Comparison of ENCODE assay signal across 21 cellular contexts in the genomic region with DNA sequence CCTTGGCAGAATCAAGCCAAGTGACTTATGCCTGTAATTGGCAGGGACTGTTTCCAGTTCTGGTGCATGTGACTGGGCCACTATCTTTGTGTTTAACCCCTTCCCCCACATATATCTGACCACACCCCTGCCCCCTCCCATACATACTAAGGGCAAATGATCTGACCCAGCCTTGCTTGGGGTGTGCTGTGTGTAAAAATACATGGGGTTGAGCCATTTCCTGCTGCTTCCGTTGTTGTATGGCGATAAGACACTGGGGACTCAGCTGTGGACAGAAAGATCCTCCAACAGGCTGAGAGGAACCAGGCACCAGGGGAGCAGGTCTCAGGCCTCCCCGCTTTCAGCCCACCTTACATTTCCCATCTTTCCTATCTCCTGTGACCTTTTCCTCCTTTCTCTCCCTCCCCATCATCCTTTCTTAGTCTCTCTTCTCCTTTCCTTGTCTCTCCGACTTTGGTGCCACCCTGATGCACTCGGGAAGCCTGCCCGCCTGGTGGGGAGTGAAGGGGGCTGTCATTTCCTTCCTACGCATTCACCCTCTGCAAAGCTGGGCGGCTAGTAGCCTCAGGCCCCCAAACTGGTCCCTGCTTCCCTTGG. TPM values are rescaled to one million over a fixed set of nuclear protein-coding genes. Genes with fewer than 3 reads are reported as not detected.
DNase-seq lines count a peak whose midpoint lies in the region; ATAC-seq and TF ChIP-seq lines count a peak whose summit lies in the region.
"Had no signal": no experiment of that assay in that cellular context is flagged by ENCODE, and none has a peak within 500 bp of the region (broad histone marks: within the 10 kb centered on the region; RNA-seq: fewer than 3 reads in every experiment).

No MANE protein-coding gene starts in this region.

- H3K4me3 Mint-ChIP-seq in stimulated activated effector memory CD8-positive, alpha-beta T cell treated with anti-CD3 and anti-CD28 coated beads, Interleukin-12 subunit alpha, Interleukin-12 subunit beta, amount 100 ng/mL, for 72 hours: no peak overlapping the region
- H3K4me3 Mint-ChIP-seq: activated B cell treated with CpG ODN at 0.5 μM for 24 hours; activated CD4-positive, alpha-beta memory T cell treated with anti-CD3 and anti-CD28 coated beads, Interleukin-2, amount 10 ng/mL, durations not matched to agents 7 days and 5 days; activated naive CD4-positive, alpha-beta T cell treated with anti-CD3 and anti-CD28 coated beads for 36 hours; CD4-positive, alpha-beta memory T cell; natural killer cell; T-cell had no signal

- no peaks in the 10 kb centered on the region for H3K9me3 ChIP-seq in HUES6 (ENCODE audit: control insufficient read depth, insufficient read depth, low read depth, low read length)
- H3K9me3 ChIP-seq: esophagus muscularis mucosa had no signal

- H3K4me1 ChIP-seq in HUES6 (ENCODE audit: control insufficient read depth, insufficient read depth, low read length): peaks cover 29% of the 10 kb centered on the region

- DNase-seq in OCI-M1 (lab: John Stamatoyannopoulos, UW) (peak; percentile 91), dorsolateral prefrontal cortex (no peak)
- no peak for DNase-seq in stimulated activated effector memory CD8-positive, alpha-beta T cell treated with anti-CD3 and anti-CD28 coated beads, Interleukin-12 subunit alpha, Interleukin-12 subunit beta, amount 100 ng/mL, for 72 hours (ENCODE audit: low spot score in 2 of 2)
- no peak for DNase-seq in activated effector memory CD4-positive, alpha-beta T cell treated with Interleukin-2 at 50 U/mL for 16 hours
- DNase-seq in activated CD4-positive, alpha-beta T cell treated with anti-CD3 and anti-CD28 coated beads, Interleukin-2, amount 50 U/mL, for 1 hour: no peak
- DNase-seq: activated B cell treated with CpG ODN at 0.5 μM for 24 hours; activated CD4-positive, alpha-beta memory T cell treated with anti-CD3 and anti-CD28 coated beads, Interleukin-2, amount 10 ng/mL, durations not matched to agents 7 days and 5 days; activated naive CD4-positive, alpha-beta T cell treated with anti-CD3 and anti-CD28 coated beads for 36 hours; caudate nucleus; CD4-positive, alpha-beta memory T cell; GM23248; mesenchymal stem cell; natural killer cell; NCI-H1417 treated with DMSO at 0.1 percent for 48 hours; NCI-H524; PC-3; SHP77 treated with DMSO at 0.1 percent for 48 hours; T-cell had no signal

- ATAC-seq in stimulated activated effector memory CD8-positive, alpha-beta T cell treated with anti-CD3 and anti-CD28 coated beads, Interleukin-12 subunit alpha, Interleukin-12 subunit beta, amount 100 ng/mL, for 72 hours: no peak
- no peak for ATAC-seq in GM19035 (IDR thresholded peaks at IDR 0.05; ENCODE audit: unreplicated experiment)
- ATAC-seq: natural killer cell, PC-3, T-cell had no signal

- peaks cover 16% of the 10 kb centered on the region for H3K36me3 Mint-ChIP-seq in stimulated activated effector memory CD8-positive, alpha-beta T cell treated with anti-CD3 and anti-CD28 coated beads, Interleukin-12 subunit alpha, Interleukin-12 subunit beta, amount 100 ng/mL, for 72 hours
- H3K36me3 Mint-ChIP-seq: CD4-positive, alpha-beta memory T cell; natural killer cell had no signal

- H3K9me3 Mint-ChIP-seq in stimulated activated effector memory CD8-positive, alpha-beta T cell treated with anti-CD3 and anti-CD28 coated beads, Interleukin-12 subunit alpha, Interleukin-12 subunit beta, amount 100 ng/mL, for 72 hours: no peaks in the 10 kb centered on the region
- H3K9me3 Mint-ChIP-seq: activated B cell treated with CpG ODN at 0.5 μM for 24 hours; activated CD4-positive, alpha-beta memory T cell treated with anti-CD3 and anti-CD28 coated beads, Interleukin-2, amount 10 ng/mL, durations not matched to agents 7 days and 5 days; activated naive CD4-positive, alpha-beta T cell treated with anti-CD3 and anti-CD28 coated beads for 36 hours; CD4-positive, alpha-beta memory T cell; natural killer cell; T-cell had no signal

- H3K27ac Mint-ChIP-seq in stimulated activated effector memory CD8-positive, alpha-beta T cell treated with anti-CD3 and anti-CD28 coated beads, Interleukin-12 subunit alpha, Interleukin-12 subunit beta, amount 100 ng/mL, for 72 hours: peak overlapping the region; percentile 45
- H3K27ac Mint-ChIP-seq: activated B cell treated with CpG ODN at 0.5 μM for 24 hours; activated CD4-positive, alpha-beta memory T cell treated with anti-CD3 and anti-CD28 coated beads, Interleukin-2, amount 10 ng/mL, durations not matched to agents 7 days and 5 days; activated naive CD4-positive, alpha-beta T cell treated with anti-CD3 and anti-CD28 coated beads for 36 hours; CD4-positive, alpha-beta memory T cell; natural killer cell; T-cell had no signal

- TF ChIP-seq CTCF in dorsolateral prefrontal cortex (IDR thresholded peaks at IDR 0.05 in 54 of 56, conservative IDR thresholded peaks at IDR 0.05 in 2 of 56; ENCODE audit: low read depth in 1 of 56, partially characterized antibody in 56 of 56): no peak

- peaks cover 11% of the 10 kb centered on the region for H3K36me3 ChIP-seq in HUES6 (ENCODE audit: control insufficient read depth, insufficient read depth, low read length)

- intact Hi-C loops in dorsolateral prefrontal cortex (cut with DNase I): no loop called here

- H3K27ac ChIP-seq in HUES6 (ENCODE audit: low read depth, low read length): no peak overlapping the region
- peak overlapping the region in 37 of 59 donors; percentile 7 to 100 (median 57) for H3K27ac ChIP-seq in dorsolateral prefrontal cortex
- H3K27ac ChIP-seq: esophagus muscularis mucosa had no signal

- no peaks in the 10 kb centered on the region for H3K27me3 ChIP-seq in HUES6 (ENCODE audit: control insufficient read depth, insufficient read depth, low read length)
- H3K27me3 ChIP-seq in dorsolateral prefrontal cortex: no peaks in the 10 kb centered on the region
- H3K27me3 ChIP-seq: esophagus muscularis mucosa had no signal

- peak overlapping the region; percentile 2 for H3K9ac ChIP-seq in HUES6 (ENCODE audit: low read length)

- peaks cover 15% of the 10 kb centered on the region for H3K4me1 Mint-ChIP-seq in stimulated activated effector memory CD8-positive, alpha-beta T cell treated with anti-CD3 and anti-CD28 coated beads, Interleukin-12 subunit alpha, Interleukin-12 subunit beta, amount 100 ng/mL, for 72 hours

- H3K4me3 ChIP-seq in HUES6 (ENCODE audit: low read depth, low read length) (no peak overlapping the region), dorsolateral prefrontal cortex (no peak overlapping the region)
- H3K4me3 ChIP-seq: esophagus muscularis mucosa, GM23248 had no signal

RNA-seq across cellular contexts. Expression of a gene that starts 39.7 kb away (rescaled TPM):
- total RNA-seq in dorsolateral prefrontal cortex: 100 to 1,000 TPM in 42 of 120 experiments, 10 to 100 TPM in 78; 52.9 to 143 (median 93.9) TPM

RNA-seq across cellular contexts. Expression of a gene that starts 54.1 kb away (rescaled TPM):
- total RNA-seq in dorsolateral prefrontal cortex: 1 to 10 TPM in 102 of 120 experiments, under 1 TPM in 18; 0.55 to 5.2 (median 1.7) TPM

RNA-seq across cellular contexts. Expression of a gene that starts 55.9 kb away (rescaled TPM):
- total RNA-seq in dorsolateral prefrontal cortex: 10 to 100 TPM; 28.0 to 49.3 (median 39.9) TPM
